Comparison of ENCODE assay signal across 6 cellular contexts in genomic region chr12:92964378-92964777, GRCh38. TPM values are rescaled to one million over a fixed set of nuclear protein-coding genes. Genes with fewer than 3 reads are reported as not detected.
A peak's percentile ranks its signal among the peaks of the same experiment; 100 is the strongest.
DNase-seq lines count a peak whose midpoint lies in the region; ATAC-seq and TF ChIP-seq lines count a peak whose summit lies in the region.
"Not testable (repeated sequence)": the region's sequence is repeated elsewhere in the genome, so short reads cannot be mapped to it uniquely, and the experiment has no call there.

No MANE protein-coding gene starts in this region.

- not testable (repeated sequence) for H2BK5ac ChIP-seq in mesendoderm (ENCODE audit: low read length)

- POLR2A ChIA-PET in MCF 10A (lab: Yijun Ruan, JAX), result not testable (repeated sequence)

- not testable (repeated sequence) for H3K27me3 ChIP-seq in endodermal cell (ENCODE audit: control insufficient read depth, insufficient read depth, low read length, poor library complexity, severe bottlenecking); mesendoderm (ENCODE audit: insufficient read depth, low read length, poor library complexity)

- H3K4me1 ChIP-seq in endodermal cell (ENCODE audit: control insufficient read depth, insufficient read depth, low read length); mesendoderm (ENCODE audit: control insufficient read depth, low read depth, low read length): not testable (repeated sequence)

- H4K5ac ChIP-seq in mesendoderm (ENCODE audit: low read length), result not testable (repeated sequence)

- not testable (repeated sequence) for H2AK5ac ChIP-seq in mesendoderm (ENCODE audit: low read length)

- peak overlapping the region; percentile 88 for H2BK120ac ChIP-seq in mesendoderm (ENCODE audit: low read depth, low read length)

- H3K9ac ChIP-seq in endodermal cell (ENCODE audit: extremely low read depth, low read length, poor library complexity, severe bottlenecking); mesendoderm (ENCODE audit: low read length): not testable (repeated sequence)

- H3K79me1 ChIP-seq in mesendoderm (ENCODE audit: low read length), result not testable (repeated sequence)

- H4K8ac ChIP-seq in mesendoderm (ENCODE audit: low read depth, low read length), result not testable (repeated sequence)

- H3K4me1 Mint-ChIP-seq in IgD-negative memory B cell, result peaks cover 32 to 40% (median 36%) of the 10 kb centered on the region in 3 donors
- not testable (repeated sequence) for H3K4me1 Mint-ChIP-seq in MCF 10A (ENCODE audit: insufficient read depth, unreplicated experiment)
- H3K4me1 Mint-ChIP-seq in endodermal cell, result peaks cover 17% of the 10 kb centered on the region
- peaks cover 42% of the 10 kb centered on the region for H3K4me1 Mint-ChIP-seq in stimulated activated memory B cell treated with anti-CD40 and anti-IgM and Interleukin-4, amounts not matched to agents 10 μg/mL and 1 μg/mL and 100 μg/mL, for 72 hours

- 50 to 60% methylated on average over 1 of the region's 1 CpG for WGBS in endodermal cell (ENCODE audit: insufficient coverage in 1 of 2, insufficient read length in 1 of 2), 2 experiments
- WGBS in mesendoderm (ENCODE audit: extremely low coverage, insufficient coverage, low lambda C conversion rate), result no CpG with 5 or more reads among the region's 1 CpG

- not testable (repeated sequence) for H2BK15ac ChIP-seq in mesendoderm (replicated peaks; ENCODE audit: low read depth)

- not testable (repeated sequence) for H3K23ac ChIP-seq in mesendoderm (ENCODE audit: low read length)

- intact Hi-C loops in MCF 10A (cut with micrococcal nuclease), result not testable (repeated sequence)

- H3K9me3 Mint-ChIP-seq in IgD-negative memory B cell; MCF 10A (ENCODE audit: unreplicated experiment); endodermal cell; stimulated activated memory B cell treated with anti-CD40 and anti-IgM and Interleukin-4, amounts not matched to agents 10 μg/mL and 1 μg/mL and 100 μg/mL, for 72 hours: not testable (repeated sequence)

- H3K36me3 Mint-ChIP-seq in IgD-negative memory B cell, result peaks cover 11% of the 10 kb centered on the region
- H3K36me3 Mint-ChIP-seq in MCF 10A (ENCODE audit: insufficient read depth, unreplicated experiment); endodermal cell (ENCODE audit: low read depth); stimulated activated memory B cell treated with anti-CD40 and anti-IgM and Interleukin-4, amounts not matched to agents 10 μg/mL and 1 μg/mL and 100 μg/mL, for 72 hours: not testable (repeated sequence)

- CTCF ChIA-PET in MCF 10A (lab: Yijun Ruan, JAX), result not testable (repeated sequence)

- peak overlapping the region; percentile 51 for H3K27ac ChIP-seq in VCaP
- H3K27ac ChIP-seq in endodermal cell (ENCODE audit: low read depth, low read length); mesendoderm (ENCODE audit: low read depth, low read length): not testable (repeated sequence)

- H3K56ac ChIP-seq in mesendoderm (ENCODE audit: low read length), result not testable (repeated sequence)

- H3K18ac ChIP-seq in mesendoderm (ENCODE audit: low read length), result peak overlapping the region; percentile 75

- not testable (repeated sequence) for H3K4me2 ChIP-seq in mesendoderm (ENCODE audit: low read length)

- peak overlapping the region; percentile 13 for H3K4me3 ChIP-seq in endodermal cell (ENCODE audit: low read length)
- not testable (repeated sequence) for H3K4me3 ChIP-seq in mesendoderm (ENCODE audit: low read length)

- BruUV-seq in MCF 10A (replicated peaks; lab: Mats Ljungman, UMichigan), result not testable (repeated sequence)

- H3K9me3 ChIP-seq in endodermal cell (ENCODE audit: control insufficient read depth, low read length), result not testable (repeated sequence)

- TF ChIP-seq CTCF in VCaP (conservative IDR thresholded peaks at IDR 0.05); MCF 10A (IDR thresholded peaks at IDR 0.05; ENCODE audit: unreplicated experiment); endodermal cell (conservative IDR thresholded peaks at IDR 0.05): not testable (repeated sequence)

- H3K27ac Mint-ChIP-seq in IgD-negative memory B cell, result peak overlapping the region in 2 of 3 donors; percentile 59 to 77
- H3K27ac Mint-ChIP-seq in MCF 10A (ENCODE audit: low read depth, unreplicated experiment), result peak overlapping the region; percentile 36
- H3K27ac Mint-ChIP-seq in endodermal cell, result peak overlapping the region; percentile 77
- H3K27ac Mint-ChIP-seq in stimulated activated memory B cell treated with anti-CD40 and anti-IgM and Interleukin-4, amounts not matched to agents 10 μg/mL and 1 μg/mL and 100 μg/mL, for 72 hours, result peak overlapping the region; percentile 40

- H3K36me3 ChIP-seq in endodermal cell (ENCODE audit: control insufficient read depth, insufficient read depth, low read length); mesendoderm (ENCODE audit: control insufficient read depth, insufficient read depth, low read length): not testable (repeated sequence)

- H3K4ac ChIP-seq in mesendoderm (ENCODE audit: low read depth, low read length), result not testable (repeated sequence)

- ATAC-seq in stimulated activated memory B cell treated with anti-CD40 and anti-IgM and Interleukin-4, amounts not matched to agents 10 μg/mL and 1 μg/mL and 100 μg/mL, for 72 hours, result not testable (repeated sequence)

- H3K27me3 Mint-ChIP-seq in IgD-negative memory B cell; MCF 10A (ENCODE audit: insufficient read depth, unreplicated experiment); endodermal cell (ENCODE audit: insufficient read depth); stimulated activated memory B cell treated with anti-CD40 and anti-IgM and Interleukin-4, amounts not matched to agents 10 μg/mL and 1 μg/mL and 100 μg/mL, for 72 hours: not testable (repeated sequence)

- not testable (repeated sequence) for H3K4me3 Mint-ChIP-seq in IgD-negative memory B cell; MCF 10A (ENCODE audit: unreplicated experiment); endodermal cell; stimulated activated memory B cell treated with anti-CD40 and anti-IgM and Interleukin-4, amounts not matched to agents 10 μg/mL and 1 μg/mL and 100 μg/mL, for 72 hours

- not testable (repeated sequence) for DNase-seq in MCF 10A (ENCODE audit: unreplicated experiment); endodermal cell
- DNase-seq in mesendoderm, result peak; percentile 66

- not testable (repeated sequence) for H3K79me2 ChIP-seq in mesendoderm (ENCODE audit: control insufficient read depth, insufficient read depth, low read length)

RNA-seq across cellular contexts. Expression of gene EEA1, which starts 35.3 kb away (rescaled TPM):
- 20.5 TPM for polyA plus RNA-seq in IgD-negative memory B cell
- total RNA-seq in MCF 10A (2022), result 46.3 and 50.1 TPM in 2 replicates
- total RNA-seq in endodermal cell, result 10 to 100 TPM; 28.2 to 32.5 TPM
- polyA plus RNA-seq in endodermal cell (2013, experiment 1 of 2), result 12.3 TPM
- 16.5 TPM for polyA plus RNA-seq in endodermal cell (2013, experiment 2 of 2)
- 10.4 TPM for polyA plus RNA-seq in mesendoderm (2013, experiment 1 of 2)
- 9.8 TPM for polyA plus RNA-seq in mesendoderm (2013, experiment 2 of 2)
